Comparison of ENCODE assay signal across 31 cellular contexts in genomic region chr13:65733110-65733509, GRCh38.
"Had no signal": no experiment of that assay in that cellular context is flagged by ENCODE, and none has a peak within 500 bp of the region (broad histone marks: within the 10 kb centered on the region; RNA-seq: fewer than 3 reads in every experiment).

No MANE protein-coding gene starts in this region.

- H3K4me3 ChIP-seq: coronary artery, dorsolateral prefrontal cortex, esophagus muscularis mucosa, gastrocnemius medialis had no signal

- H3K27me3 ChIP-seq: brain microvascular endothelial cell, esophagus muscularis mucosa, foreskin keratinocyte, gastrocnemius medialis had no signal

- H3K9me3 ChIP-seq: gastrocnemius medialis had no signal

- H3K4me1 ChIP-seq: esophagus muscularis mucosa, foreskin keratinocyte, gastrocnemius medialis had no signal

- H3K36me3 ChIP-seq: brain microvascular endothelial cell, esophagus muscularis mucosa, gastrocnemius medialis had no signal

- H3K27me3 Mint-ChIP-seq: activated CD4-positive, alpha-beta memory T cell treated with anti-CD3 and anti-CD28 coated beads, Interleukin-2, amount 10 ng/mL, durations not matched to agents 7 days and 5 days; activated CD4-positive, alpha-beta T cell treated with anti-CD3 and anti-CD28 coated beads, Interleukin-2, amount 10 ng/mL, durations not matched to agents 7 days and 5 days; activated naive CD4-positive, alpha-beta T cell treated with anti-CD3 and anti-CD28 coated beads, Interleukin-2, amount 10 ng/mL, durations not matched to agents 7 days and 5 days; activated naive CD8-positive, alpha-beta T cell treated with anti-CD3 and anti-CD28 coated beads, Interleukin-2, amount 10 ng/mL, durations not matched to agents 7 days and 5 days; activated T-cell treated with anti-CD3 and anti-CD28 coated beads, Interleukin-2, amount 50 U/mL, for 24 hours; central memory CD8-positive, alpha-beta T cell; dendritic cell treated with granulocyte-macrophage colony-stimulating factor and Interleukin-4, amounts not matched to agents 40 ng/mL and 50 ng/mL, for 4 days had no signal

- H3K27ac ChIP-seq: brain microvascular endothelial cell, coronary artery, dorsolateral prefrontal cortex, esophagus muscularis mucosa, foreskin keratinocyte, gastrocnemius medialis had no signal

- H3K4me1 Mint-ChIP-seq: activated CD4-positive, alpha-beta memory T cell treated with anti-CD3 and anti-CD28 coated beads, Interleukin-2, amount 10 ng/mL, durations not matched to agents 7 days and 5 days; activated CD4-positive, alpha-beta T cell treated with anti-CD3 and anti-CD28 coated beads, Interleukin-2, amount 10 ng/mL, durations not matched to agents 7 days and 5 days; activated naive CD4-positive, alpha-beta T cell treated with anti-CD3 and anti-CD28 coated beads, Interleukin-2, amount 10 ng/mL, durations not matched to agents 7 days and 5 days; activated naive CD8-positive, alpha-beta T cell treated with anti-CD3 and anti-CD28 coated beads, Interleukin-2, amount 10 ng/mL, durations not matched to agents 7 days and 5 days; central memory CD8-positive, alpha-beta T cell; endodermal cell had no signal

- H3K36me3 Mint-ChIP-seq: activated naive CD4-positive, alpha-beta T cell treated with anti-CD3 and anti-CD28 coated beads, Interleukin-2, amount 10 ng/mL, durations not matched to agents 7 days and 5 days; activated naive CD8-positive, alpha-beta T cell treated with anti-CD3 and anti-CD28 coated beads, Interleukin-2, amount 10 ng/mL, durations not matched to agents 7 days and 5 days had no signal

- H3K27ac Mint-ChIP-seq: activated CD4-positive, alpha-beta memory T cell treated with anti-CD3 and anti-CD28 coated beads, Interleukin-2, amount 10 ng/mL, durations not matched to agents 7 days and 5 days; activated CD4-positive, alpha-beta T cell treated with anti-CD3 and anti-CD28 coated beads, Interleukin-2, amount 10 ng/mL, durations not matched to agents 7 days and 5 days; activated naive CD4-positive, alpha-beta T cell treated with anti-CD3 and anti-CD28 coated beads, Interleukin-2, amount 10 ng/mL, durations not matched to agents 7 days and 5 days; activated naive CD4-positive, alpha-beta T cell treated with anti-CD3 and anti-CD28 coated beads, Interleukin-2, amount 50 U/mL, for 72 hours; activated naive CD8-positive, alpha-beta T cell treated with anti-CD3 and anti-CD28 coated beads, Interleukin-2, amount 10 ng/mL, durations not matched to agents 7 days and 5 days; activated T-cell treated with anti-CD3 and anti-CD28 coated beads, Interleukin-2, amount 50 U/mL, for 24 hours; activated T-cell treated with anti-CD3 and anti-CD28 coated beads, Interleukin-2, amount 50 U/mL, for 72 hours; dendritic cell treated with granulocyte-macrophage colony-stimulating factor and Interleukin-4, amounts not matched to agents 40 ng/mL and 50 ng/mL, for 4 days; endodermal cell had no signal

- DNase-seq: activated CD4-positive, alpha-beta memory T cell treated with anti-CD3 and anti-CD28 coated beads, Interleukin-2, amount 10 ng/mL, durations not matched to agents 7 days and 5 days; activated CD4-positive, alpha-beta T cell treated with anti-CD3 and anti-CD28 coated beads for 4 hours; activated CD4-positive, alpha-beta T cell treated with anti-CD3 and anti-CD28 coated beads, Interleukin-2, amount 10 ng/mL, durations not matched to agents 7 days and 5 days; activated CD4-positive, alpha-beta T cell treated with anti-CD3 and anti-CD28 coated beads, Interleukin-2, amount 50 U/mL, for 4 hours; activated CD4-positive, CD25-positive, alpha-beta regulatory T cell; activated CD4-positive, CD25-positive, alpha-beta regulatory T cell treated with anti-CD3 and anti-CD28 coated beads, Interleukin-2, amount 50 U/mL, for 72 hours; activated CD8-positive, alpha-beta memory T cell treated with anti-CD3 and anti-CD28 coated beads, Interleukin-2, amount 50 U/mL, for 48 hours; activated gamma-delta T cell; activated naive CD4-positive, alpha-beta T cell; activated naive CD4-positive, alpha-beta T cell treated with anti-CD3 and anti-CD28 coated beads, Interleukin-2, amount 10 ng/mL, durations not matched to agents 7 days and 5 days; activated naive CD8-positive, alpha-beta T cell treated with anti-CD3 and anti-CD28 coated beads, Interleukin-2, amount 10 ng/mL, durations not matched to agents 7 days and 5 days; activated T-cell treated with anti-CD3 and anti-CD28 coated beads for 4 hours; activated T-cell treated with anti-CD3 and anti-CD28 coated beads, Interleukin-2, amount 50 U/mL, for 24 hours; activated T-cell treated with anti-CD3 and anti-CD28 coated beads, Interleukin-2, amount 50 U/mL, for 72 hours; amniotic stem cell; anterior cingulate cortex; brain microvascular endothelial cell; dorsolateral prefrontal cortex; effector memory CD4-positive, alpha-beta T cell; erythroblast; foreskin keratinocyte; gastrocnemius medialis; T-helper 2 cell had no signal

- FAIRE-seq: astrocyte, bronchial epithelial cell had no signal

- ATAC-seq: activated naive CD4-positive, alpha-beta T cell treated with anti-CD3 and anti-CD28 coated beads, Interleukin-2, amount 50 U/mL, for 72 hours; activated T-cell treated with anti-CD3 and anti-CD28 coated beads, Interleukin-2, amount 50 U/mL, for 72 hours; foreskin keratinocyte; gastrocnemius medialis had no signal

- H3K4me3 Mint-ChIP-seq: activated CD4-positive, alpha-beta memory T cell treated with anti-CD3 and anti-CD28 coated beads, Interleukin-2, amount 10 ng/mL, durations not matched to agents 7 days and 5 days; activated CD4-positive, alpha-beta T cell treated with anti-CD3 and anti-CD28 coated beads, Interleukin-2, amount 10 ng/mL, durations not matched to agents 7 days and 5 days; activated naive CD4-positive, alpha-beta T cell treated with anti-CD3 and anti-CD28 coated beads, Interleukin-2, amount 10 ng/mL, durations not matched to agents 7 days and 5 days; activated naive CD8-positive, alpha-beta T cell treated with anti-CD3 and anti-CD28 coated beads, Interleukin-2, amount 10 ng/mL, durations not matched to agents 7 days and 5 days; activated T-cell treated with anti-CD3 and anti-CD28 coated beads, Interleukin-2, amount 50 U/mL, for 24 hours; activated T-cell treated with anti-CD3 and anti-CD28 coated beads, Interleukin-2, amount 50 U/mL, for 72 hours; central memory CD8-positive, alpha-beta T cell; dendritic cell treated with granulocyte-macrophage colony-stimulating factor and Interleukin-4, amounts not matched to agents 40 ng/mL and 50 ng/mL, for 4 days; endodermal cell had no signal
